In genomic region chr10:108629843-108630242, GRCh38 we compare ENCODE assay signal across 21 cellular contexts.
A peak's percentile ranks its signal among the peaks of the same experiment; 100 is the strongest.
DNase-seq lines count a peak whose midpoint lies in the region; ATAC-seq and TF ChIP-seq lines count a peak whose summit lies in the region.
"Had no signal": no experiment of that assay in that cellular context is flagged by ENCODE, and none has a peak within 500 bp of the region (broad histone marks: within the 10 kb centered on the region; RNA-seq: fewer than 3 reads in every experiment).

No MANE protein-coding gene starts in this region.

- H3K27ac Mint-ChIP-seq in endodermal cell, result no peak overlapping the region
- H3K27ac Mint-ChIP-seq in nephron, result peak overlapping the region in 2 of 3 experiments; percentile 38 to 58
- no peak overlapping the region for H3K27ac Mint-ChIP-seq in WTC11
- H3K27ac Mint-ChIP-seq: activated naive CD4-positive, alpha-beta T cell treated with anti-CD3 and anti-CD28 coated beads, Interleukin-2, amount 50 U/mL, for 72 hours; CD4-positive, CD25-positive, alpha-beta regulatory T cell; naive thymus-derived CD4-positive, alpha-beta T cell had no signal

- ATAC-seq in WTC11, result no peak
- no peak for ATAC-seq in HG02763 (IDR thresholded peaks at IDR 0.05; ENCODE audit: unreplicated experiment)
- ATAC-seq: activated naive CD4-positive, alpha-beta T cell treated with anti-CD3 and anti-CD28 coated beads, Interleukin-2, amount 50 U/mL, for 72 hours; heart left ventricle; left cardiac atrium; naive thymus-derived CD4-positive, alpha-beta T cell; Panc1; upper lobe of right lung had no signal

- DNase-seq in EH (ENCODE audit: low read depth) (peak; percentile 2), HT1080 (ENCODE audit: low read depth) (peak; percentile 19), endodermal cell (no peak), posterior cingulate gyrus (no peak), SKM-1 treated with dmso at 0.1 percent for 144 hours (lab: John Stamatoyannopoulos, UW; ENCODE audit: unreplicated experiment) (no peak), WTC11 (ENCODE audit: low spot score) (no peak)
- DNase-seq: CD4-positive, CD25-positive, alpha-beta regulatory T cell; cortex of kidney; GDM1; heart left ventricle; left cardiac atrium; naive thymus-derived CD4-positive, alpha-beta T cell; NCI-H2081 treated with DMSO at 0.1 percent for 48 hours; ovary; T-helper 2 cell; upper lobe of right lung had no signal

- TF ChIP-seq CTCF in endodermal cell (conservative IDR thresholded peaks at IDR 0.05) (peak; percentile 52), nephron (IDR thresholded peaks at IDR 0.05; ENCODE audit: unreplicated experiment in 3 of 3) (no peak), WTC11 (IDR thresholded peaks at IDR 0.05) (no peak)

- H3K4me1 Mint-ChIP-seq in endodermal cell (peaks cover 30% of the 10 kb centered on the region), nephron (peaks cover 21% of the 10 kb centered on the region), WTC11 (no peaks in the 10 kb centered on the region)
- H3K4me1 Mint-ChIP-seq: CD4-positive, CD25-positive, alpha-beta regulatory T cell; naive thymus-derived CD4-positive, alpha-beta T cell had no signal

- H3K36me3 Mint-ChIP-seq in endodermal cell (ENCODE audit: low read depth), result no peaks in the 10 kb centered on the region
- no peaks in the 10 kb centered on the region for H3K36me3 Mint-ChIP-seq in nephron (ENCODE audit: low read depth)
- H3K36me3 Mint-ChIP-seq in WTC11, result no peaks in the 10 kb centered on the region
- H3K36me3 Mint-ChIP-seq: activated naive CD4-positive, alpha-beta T cell treated with anti-CD3 and anti-CD28 coated beads, Interleukin-2, amount 50 U/mL, for 72 hours; CD4-positive, CD25-positive, alpha-beta regulatory T cell; naive thymus-derived CD4-positive, alpha-beta T cell had no signal

- no peaks in the 10 kb centered on the region for H3K4me1 ChIP-seq in endodermal cell (ENCODE audit: control insufficient read depth, insufficient read depth, low read length)
- H3K4me1 ChIP-seq: heart left ventricle, right atrium auricular region, upper lobe of right lung had no signal

- 58 to 75% methylated on average over 1 to 3 of the region's 3 CpGs for WGBS in endodermal cell (ENCODE audit: insufficient coverage in 1 of 2, insufficient read length in 1 of 2), 2 experiments

- H3K9me3 Mint-ChIP-seq in endodermal cell (no peaks in the 10 kb centered on the region), nephron (no peaks in the 10 kb centered on the region), WTC11 (no peaks in the 10 kb centered on the region)

- no peak overlapping the region for H3K9ac ChIP-seq in endodermal cell (ENCODE audit: extremely low read depth, low read length, poor library complexity, severe bottlenecking)

- no peaks in the 10 kb centered on the region for H3K27me3 ChIP-seq in endodermal cell (ENCODE audit: control insufficient read depth, insufficient read depth, low read length, poor library complexity, severe bottlenecking)
- H3K27me3 ChIP-seq: heart left ventricle, ovary, right atrium auricular region, upper lobe of right lung had no signal

- H3K4me3 Mint-ChIP-seq in endodermal cell (no peak overlapping the region), nephron (no peak overlapping the region), WTC11 (no peak overlapping the region)
- H3K4me3 Mint-ChIP-seq: CD4-positive, CD25-positive, alpha-beta regulatory T cell; naive thymus-derived CD4-positive, alpha-beta T cell had no signal

- no peak overlapping the region for H3K27ac ChIP-seq in endodermal cell (ENCODE audit: low read depth, low read length)
- H3K27ac ChIP-seq: heart left ventricle, ovary, right atrium auricular region, upper lobe of right lung had no signal

- H3K9me3 ChIP-seq in endodermal cell (ENCODE audit: control insufficient read depth, low read length), result peaks cover 3% of the 10 kb centered on the region
- H3K9me3 ChIP-seq: heart left ventricle, ovary, right atrium auricular region, upper lobe of right lung had no signal

- H3K36me3 ChIP-seq in endodermal cell (ENCODE audit: control insufficient read depth, insufficient read depth, low read length), result no peaks in the 10 kb centered on the region
- H3K36me3 ChIP-seq: heart left ventricle, ovary, right atrium auricular region, upper lobe of right lung had no signal

- H3K4me3 ChIP-seq in endodermal cell (ENCODE audit: low read length), result no peak overlapping the region
- H3K4me3 ChIP-seq: heart left ventricle, ovary, right atrium auricular region, upper lobe of right lung had no signal

- H3K27me3 Mint-ChIP-seq in endodermal cell (ENCODE audit: insufficient read depth), result peaks cover 1% of the 10 kb centered on the region
- H3K27me3 Mint-ChIP-seq in nephron (ENCODE audit: low read depth), result no peaks in the 10 kb centered on the region
- H3K27me3 Mint-ChIP-seq in WTC11 (ENCODE audit: low read depth), result peaks cover 6% of the 10 kb centered on the region
- H3K27me3 Mint-ChIP-seq: CD4-positive, CD25-positive, alpha-beta regulatory T cell; naive thymus-derived CD4-positive, alpha-beta T cell had no signal

- intact Hi-C loops in posterior cingulate gyrus (cut with DNase I), result no loop called here

- POLR2A ChIA-PET in WTC11 (lab: Charles Lee), result no interaction called here

- CTCF ChIA-PET in WTC11 (lab: Charles Lee), result no interaction called here

TF ChIP-seq in WTC11, 78 proteins besides CTCF, POLR2A, EP300 and RAD21 (continues in another document):
- no peak for TF ChIP-seq IRF1 (CRISPR knock-in tag; IDR thresholded peaks at IDR 0.05)
- TF ChIP-seq ATF6 (CRISPR knock-in tag; IDR thresholded peaks at IDR 0.05), result no peak
- no peak for TF ChIP-seq JUN (CRISPR knock-in tag; IDR thresholded peaks at IDR 0.05)
- no peak for TF ChIP-seq TEAD1 (CRISPR knock-in tag; IDR thresholded peaks at IDR 0.05)
- TF ChIP-seq SMAD4 (CRISPR knock-in tag; IDR thresholded peaks at IDR 0.05), result no peak
- TF ChIP-seq ZBTB43 (CRISPR knock-in tag; IDR thresholded peaks at IDR 0.05), result no peak
- TF ChIP-seq ZNF232 (CRISPR knock-in tag; IDR thresholded peaks at IDR 0.05), result no peak
- TF ChIP-seq, protein P1, sequence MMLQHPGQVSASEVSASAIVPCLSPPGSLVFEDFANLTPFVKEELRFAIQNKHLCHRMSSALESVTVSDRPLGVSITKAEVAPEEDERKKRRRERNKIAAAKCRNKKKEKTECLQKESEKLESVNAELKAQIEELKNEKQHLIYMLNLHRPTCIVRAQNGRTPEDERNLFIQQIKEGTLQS (CRISPR knock-in tag; conservative IDR thresholded peaks at IDR 0.05), result no peak
- no peak for TF ChIP-seq HMGA2 (CRISPR knock-in tag; IDR thresholded peaks at IDR 0.05)
- no peak for TF ChIP-seq E2F5 (CRISPR knock-in tag; IDR thresholded peaks at IDR 0.05)
- TF ChIP-seq MLX (CRISPR knock-in tag; IDR thresholded peaks at IDR 0.05), result no peak
- no peak for TF ChIP-seq GABPB1 (CRISPR knock-in tag; IDR thresholded peaks at IDR 0.05)

Comparison
In these comparisons a context has a peak if more than half of its experiments do, and no peak if none do; other contexts are left out.
1. DNase-seq: peak in EH (single experiment) and HT1080 (single experiment); none in endodermal cell (single experiment), posterior cingulate gyrus (0 of 10), SKM-1 treated with dmso at 0.1 percent for 144 hours (single experiment) and WTC11 (single experiment).
2. H3K27ac Mint-ChIP-seq: peak in nephron (2 of 3); none in endodermal cell (single experiment) and WTC11 (single experiment).